In the genomic region with DNA sequence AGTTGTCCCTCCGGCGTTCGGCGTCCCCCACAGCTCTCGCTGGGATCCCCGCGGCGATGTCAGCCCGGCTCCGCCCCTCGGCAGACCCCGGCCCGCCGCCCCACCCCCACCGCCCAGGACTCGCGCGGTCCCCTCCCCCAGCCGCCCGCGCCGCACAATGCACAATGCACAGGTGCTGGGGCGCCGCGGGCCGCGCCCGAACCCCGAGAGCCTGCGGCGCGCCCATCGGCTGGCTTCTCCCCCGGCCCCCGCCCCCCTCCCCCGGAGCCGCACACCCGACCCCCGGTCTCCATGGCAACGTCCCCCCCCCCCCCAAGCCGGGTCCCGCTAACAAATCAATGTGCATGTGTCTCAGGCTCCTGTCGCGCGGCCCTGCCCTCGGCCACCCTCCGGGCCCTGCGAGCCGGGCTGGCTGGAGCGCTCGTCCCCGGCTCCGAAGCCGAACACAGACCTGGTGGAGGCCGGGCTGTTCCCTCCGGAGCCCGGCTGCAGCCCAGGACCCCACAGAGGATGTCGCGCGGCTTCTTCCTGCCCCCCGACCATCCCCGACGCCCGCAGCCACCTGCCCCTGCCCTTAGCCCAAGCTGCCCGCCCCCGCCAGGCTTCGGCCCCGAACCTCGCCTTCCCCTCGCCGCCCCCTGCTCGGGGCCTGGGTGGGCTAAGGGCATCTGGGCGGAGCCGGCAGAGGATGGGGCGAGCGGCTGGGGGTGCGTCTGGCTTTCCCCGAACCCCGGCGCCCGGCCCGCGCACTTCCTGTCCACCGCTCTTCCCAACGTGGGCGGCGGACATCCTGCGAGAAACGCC, we compare ENCODE assay signal across 8 cellular contexts. TPM values are rescaled to one million over a fixed set of nuclear protein-coding genes. Genes with fewer than 3 reads are reported as not detected.
DNase-seq lines count a peak whose midpoint lies in the region; FAIRE-seq and TF ChIP-seq lines count a peak whose summit lies in the region.

No MANE protein-coding gene starts in this region.

- no peaks in the 10 kb centered on the region for H3K36me3 Mint-ChIP-seq in osteocyte (ENCODE audit: unreplicated experiment)

- no peak overlapping the region for H3K27ac Mint-ChIP-seq in osteocyte (ENCODE audit: unreplicated experiment)

- no peak overlapping the region for H3K4me2 ChIP-seq in endothelial cell of umbilical vein (ENCODE audit: insufficient read depth, low read length)

- no peak overlapping the region for H3K27ac ChIP-seq in endothelial cell of umbilical vein (ENCODE audit: insufficient read depth, low read depth, low read length)

- peak overlapping the region; percentile 82 for H3K4me3 Mint-ChIP-seq in osteocyte (ENCODE audit: unreplicated experiment)

- H3K79me2 ChIP-seq in endothelial cell of umbilical vein (ENCODE audit: control insufficient read depth, insufficient read depth, low read length) = no peaks in the 10 kb centered on the region

- no TSS peak for BruUV-seq in endothelial cell of umbilical vein (replicated peaks; lab: Mats Ljungman, UMichigan)

- intact Hi-C loops in endothelial cell of umbilical vein (cut with micrococcal nuclease) = loop anchor here (1.0 to 2.0 kb wide), 4 partner anchors 16 to 191 kb away; a partner anchor contains a TSS

- CTCF ChIA-PET in HEK293T (lab: Yijun Ruan, JAX) (interaction anchor here (0.6 to 1.5 kb wide), 7 partner anchors 8 to 736 kb away, joined by 3 to 6 read pairs (median 3); no protein-coding TSS in a partner anchor), endothelial cell of umbilical vein (lab: Charles Lee) (interaction anchor here (0.9 to 3.2 kb wide), 10 partner anchors 10 to 304 kb away, joined by 3 to 20 read pairs (median 5); a partner anchor contains a TSS)

- peaks cover 42 to 61% of the 10 kb centered on the region in 2 experiments for H3K27me3 ChIP-seq in endothelial cell of umbilical vein (ENCODE audit: control insufficient read depth in 2 of 2, insufficient read depth in 2 of 2, low read length in 2 of 2)

- dilution Hi-C loops in endothelial cell of umbilical vein (cut with MboI; ENCODE audit: extremely low pct_ligation_motif_present, low sequenced_read_pairs) = no loop called here

- H3K9ac ChIP-seq in endothelial cell of umbilical vein (replicated peaks; ENCODE audit: extremely low read depth, insufficient read depth, low read length) = no peak overlapping the region

- FAIRE-seq in endothelial cell of umbilical vein (lab: Jason Lieb, UNC) = no peak

- DNase-seq in HEK293T (ENCODE audit: extremely low spot score) (peak; percentile 61), OCI-M1 (lab: John Stamatoyannopoulos, UW) (peak; percentile 53), endothelial cell of umbilical vein (ENCODE audit: low read depth, low spot score) (no peak), osteocyte (ENCODE audit: extremely low spot score, unreplicated experiment) (no peak), HT-29 (ENCODE audit: low spot score) (no peak), occipital lobe (lab: John Stamatoyannopoulos, UW) (no peak)
- no peak for DNase-seq in stimulated activated naive CD4-positive, alpha-beta T cell treated with Interleukin-2 at 50 U/mL for 16 hours (lab: John Stamatoyannopoulos, UW)

- H3K4me3 ChIP-seq in GM08714 (ENCODE audit: low read length) (peak overlapping the region; percentile 33; the same call in 1 of the 2 replicates), endothelial cell of umbilical vein (replicated peaks in 1 of 3; ENCODE audit: insufficient read depth in 1 of 3, low read depth in 1 of 3, low read length in 3 of 3) (peak overlapping the region in 2 of 3 experiments; percentile 13 to 79)

- no peak overlapping the region for H2AFZ ChIP-seq in endothelial cell of umbilical vein (ENCODE audit: low read depth, low read length)

- TF ChIP-seq POLR2A in endothelial cell of umbilical vein (IDR thresholded peaks at IDR 0.05; ENCODE audit: low read depth, low read length) = no peak

- H3K9me3 ChIP-seq in endothelial cell of umbilical vein (replicated peaks; ENCODE audit: control insufficient read depth, insufficient read depth, low read length) = no peaks in the 10 kb centered on the region

- POLR2A ChIA-PET in HEK293T (lab: Yijun Ruan, JAX) = interaction anchor here (0.7 to 4.2 kb wide), 16 partner anchors 10 to 304 kb away, joined by 3 to 33 read pairs (median 5); a partner anchor contains a TSS
- POLR2A ChIA-PET in endothelial cell of umbilical vein (lab: Charles Lee) = interaction anchor here (0.6 to 1.0 kb wide), 6 partner anchors 10 to 168 kb away, joined by 3 to 6 read pairs (median 4); a partner anchor contains a TSS

- H3K4me1 ChIP-seq in endothelial cell of umbilical vein (ENCODE audit: control insufficient read depth, extremely low read depth, insufficient read depth, low read length) = peaks cover 19% of the 10 kb centered on the region

- no peaks in the 10 kb centered on the region for H4K20me1 ChIP-seq in endothelial cell of umbilical vein (replicated peaks; ENCODE audit: control insufficient read depth, extremely low read depth, insufficient read depth, low read length)

- no peaks in the 10 kb centered on the region for H3K9me3 Mint-ChIP-seq in osteocyte (ENCODE audit: unreplicated experiment)

- no peak for TF ChIP-seq CTCF in endothelial cell of umbilical vein (IDR thresholded peaks at IDR 0.05; ENCODE audit: extremely low read depth in 1 of 2, insufficient read depth in 1 of 2, low read depth in 1 of 2, low read length in 2 of 2)
- no peak for TF ChIP-seq CTCF in osteocyte (IDR thresholded peaks at IDR 0.05)

- H3K9me1 ChIP-seq in endothelial cell of umbilical vein (replicated peaks; ENCODE audit: control insufficient read depth, extremely low read depth, insufficient read depth, low read length) = no peaks in the 10 kb centered on the region

- no peaks in the 10 kb centered on the region for H3K36me3 ChIP-seq in endothelial cell of umbilical vein (ENCODE audit: control insufficient read depth in 2 of 2, extremely low read depth in 1 of 2, insufficient read depth in 2 of 2, low read length in 2 of 2)

- peaks cover 32% of the 10 kb centered on the region for H3K27me3 Mint-ChIP-seq in osteocyte (ENCODE audit: unreplicated experiment)

- peaks cover 42% of the 10 kb centered on the region for H3K4me1 Mint-ChIP-seq in osteocyte (ENCODE audit: unreplicated experiment)

TF ChIP-seq in HEK293T, 16 proteins besides CTCF, POLR2A, EP300 and RAD21:
- TF ChIP-seq HDGF (IDR thresholded peaks at IDR 0.05; ENCODE audit: borderline replicate concordance) (no peak), ZNF384 (IDR thresholded peaks at IDR 0.05) (no peak), L3MBTL2 (conservative IDR thresholded peaks at IDR 0.05) (no peak; the same call in 1 of the 2 replicates)

TF ChIP-seq in endothelial cell of umbilical vein, 7 proteins besides CTCF, POLR2A, EP300 and RAD21:
- TF ChIP-seq GATA2 (IDR thresholded peaks at IDR 0.05; ENCODE audit: insufficient read depth, insufficient read length, low read depth, low read length) = no peak
- no peak for TF ChIP-seq POLR2AphosphoS5 (IDR thresholded peaks at IDR 0.05; ENCODE audit: insufficient read depth, low read depth, low read length)
- no peak for TF ChIP-seq EZH2 (IDR thresholded peaks at IDR 0.05; ENCODE audit: borderline replicate concordance, low read depth, low read length, severe bottlenecking)
- TF ChIP-seq, protein P1, sequence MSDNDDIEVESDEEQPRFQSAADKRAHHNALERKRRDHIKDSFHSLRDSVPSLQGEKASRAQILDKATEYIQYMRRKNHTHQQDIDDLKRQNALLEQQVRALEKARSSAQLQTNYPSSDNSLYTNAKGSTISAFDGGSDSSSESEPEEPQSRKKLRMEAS (IDR thresholded peaks at IDR 0.05; ENCODE audit: insufficient read depth, insufficient read length) = no peak
- no peak for TF ChIP-seq JUN (IDR thresholded peaks at IDR 0.05; ENCODE audit: borderline replicate concordance, insufficient read depth, insufficient read length, low read depth)
- TF ChIP-seq FOS (IDR thresholded peaks at IDR 0.05; ENCODE audit: borderline replicate concordance, insufficient read depth, low read length) = no peak
- TF ChIP-seq MYC (IDR thresholded peaks at IDR 0.05; ENCODE audit: low read depth, low read length) = no peak

RNA-seq across cellular contexts. Expression of a gene that starts 0.8 kb away (rescaled TPM):
- 3.1 TPM in 2 replicates for total RNA-seq in endothelial cell of umbilical vein
- 0.49 and 0.69 TPM in 2 replicates for polyA plus RNA-seq in endothelial cell of umbilical vein
- polyA plus RNA-seq in endothelial cell of umbilical vein (2011; cell fraction: cytosol; rRNA removed) = 0.28 and 0.41 TPM in 2 replicates
- 0.40 and 1.1 TPM in 2 replicates for polyA plus RNA-seq in endothelial cell of umbilical vein (2011; cell fraction: nucleus; rRNA removed)
- 1.4 and 1.8 TPM in 2 replicates for polyA plus RNA-seq in endothelial cell of umbilical vein (2012)
- polyA minus RNA-seq in endothelial cell of umbilical vein = 0.25 and 1.1 TPM in 2 replicates
- polyA minus RNA-seq in endothelial cell of umbilical vein (2011; cell fraction: cytosol; rRNA and poly(A)+ RNA removed) = 2.4 TPM
- polyA minus RNA-seq in endothelial cell of umbilical vein (2011; cell fraction: nucleus; rRNA and poly(A)+ RNA removed) = 0.19 and 0.34 TPM in 2 replicates
- total RNA-seq in osteocyte = 5.4 and 6.3 TPM in 2 replicates
- total RNA-seq in HT-29 (2014; rRNA removed; shearing (Covaris generic)) = 14.4 and 14.9 TPM in 2 replicates
- 8.4 TPM for total RNA-seq in occipital lobe

RNA-seq across cellular contexts. Expression of a gene that starts 19.7 kb away (rescaled TPM):
- total RNA-seq in endothelial cell of umbilical vein (19.8 and 20.0 TPM in 2 replicates), osteocyte (9.9 and 12.7 TPM in 2 replicates), occipital lobe (5.6 TPM)
- 10.5 and 12.6 TPM in 2 replicates for polyA plus RNA-seq in endothelial cell of umbilical vein
- 8.4 and 9.0 TPM in 2 replicates for polyA plus RNA-seq in endothelial cell of umbilical vein (2011; cell fraction: cytosol; rRNA removed)
- 11.0 and 11.7 TPM in 2 replicates for polyA plus RNA-seq in endothelial cell of umbilical vein (2011; cell fraction: nucleus; rRNA removed)
- polyA plus RNA-seq in endothelial cell of umbilical vein (2012) = 9.3 and 9.8 TPM in 2 replicates
- 11.0 and 12.1 TPM in 2 replicates for polyA minus RNA-seq in endothelial cell of umbilical vein
- polyA minus RNA-seq in endothelial cell of umbilical vein (2011; cell fraction: cytosol; rRNA and poly(A)+ RNA removed) = 23.6 TPM
- 3.8 and 6.0 TPM in 2 replicates for polyA minus RNA-seq in endothelial cell of umbilical vein (2011; cell fraction: nucleus; rRNA and poly(A)+ RNA removed)
- 9.5 and 13.4 TPM in 2 replicates for total RNA-seq in HT-29 (2014; rRNA removed; shearing (Covaris generic))

RNA-seq across cellular contexts. Expression of a gene that starts 41.5 kb away (rescaled TPM):
- total RNA-seq in endothelial cell of umbilical vein (12.3 TPM in 2 replicates), osteocyte (21.4 and 23.2 TPM in 2 replicates), occipital lobe (19.2 TPM)
- polyA plus RNA-seq in endothelial cell of umbilical vein = 7.0 and 9.3 TPM in 2 replicates
- polyA plus RNA-seq in endothelial cell of umbilical vein (2011; cell fraction: cytosol; rRNA removed) = 3.9 and 5.3 TPM in 2 replicates
- 4.6 and 5.5 TPM in 2 replicates for polyA plus RNA-seq in endothelial cell of umbilical vein (2011; cell fraction: nucleus; rRNA removed)
- polyA plus RNA-seq in endothelial cell of umbilical vein (2012) = 3.4 and 5.9 TPM in 2 replicates
- polyA minus RNA-seq in endothelial cell of umbilical vein = 2.9 and 3.6 TPM in 2 replicates
- 36.5 TPM for polyA minus RNA-seq in endothelial cell of umbilical vein (2011; cell fraction: cytosol; rRNA and poly(A)+ RNA removed)
- 2.4 and 3.1 TPM in 2 replicates for polyA minus RNA-seq in endothelial cell of umbilical vein (2011; cell fraction: nucleus; rRNA and poly(A)+ RNA removed)
- 71.4 and 72.0 TPM in 2 replicates for total RNA-seq in HT-29 (2014; rRNA removed; shearing (Covaris generic))

Comparison
In these comparisons a context has a peak if more than half of its experiments do, and no peak if none do; other contexts are left out.
1. DNase-seq: peak in HEK293T (single experiment) and OCI-M1 (single experiment); none in endothelial cell of umbilical vein (single experiment), osteocyte (single experiment), HT-29 (single experiment), stimulated activated naive CD4-positive, alpha-beta T cell treated with Interleukin-2 at 50 U/mL for 16 hours (single experiment) and occipital lobe (single experiment).